In the genomic region with DNA sequence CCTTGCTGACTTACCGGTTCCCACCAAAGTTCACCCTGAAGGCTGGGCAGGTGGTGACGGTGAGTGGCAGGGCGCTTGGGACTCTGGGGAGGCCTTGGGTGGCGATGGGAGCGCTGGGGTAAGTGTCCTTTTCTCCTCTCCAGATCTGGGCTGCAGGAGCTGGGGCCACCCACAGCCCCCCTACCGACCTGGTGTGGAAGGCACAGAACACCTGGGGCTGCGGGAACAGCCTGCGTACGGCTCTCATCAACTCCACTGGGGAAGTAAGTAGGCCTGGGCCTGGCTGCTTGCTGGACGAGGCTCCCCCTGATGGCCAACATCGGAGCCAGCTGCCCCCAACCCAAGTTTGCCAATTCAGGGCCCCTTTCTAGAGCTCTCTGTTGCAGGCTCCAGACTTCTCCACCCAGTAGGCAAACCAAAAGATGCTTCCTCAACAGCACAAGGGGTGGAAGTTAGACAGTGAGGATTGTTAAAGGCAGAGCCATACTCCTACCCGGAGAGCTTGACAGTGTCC, we compare ENCODE assay signal across 15 cellular contexts. TPM values are rescaled to one million over a fixed set of nuclear protein-coding genes. Genes with fewer than 3 reads are reported as not detected.
DNase-seq lines count a peak whose midpoint lies in the region; ATAC-seq and TF ChIP-seq lines count a peak whose summit lies in the region.
"Had no signal": no experiment of that assay in that cellular context is flagged by ENCODE, and none has a peak within 500 bp of the region (broad histone marks: within the 10 kb centered on the region; RNA-seq: fewer than 3 reads in every experiment).

No MANE protein-coding gene starts in this region.

- H3K4me3 Mint-ChIP-seq in chondrocyte (ENCODE audit: unreplicated experiment) = no peak overlapping the region
- no peak overlapping the region for H3K4me3 Mint-ChIP-seq in neural crest cell
- H3K4me3 Mint-ChIP-seq in natural killer cell treated with Interleukin-12 subunit alpha and Interleukin-12 subunit beta and Interleukin-15 and Interleukin-18, amount 100 ng/mL, for 72 hours = no peak overlapping the region
- no peak overlapping the region for H3K4me3 Mint-ChIP-seq in activated CD4-positive, alpha-beta memory T cell treated with anti-CD3 and anti-CD28 coated beads, Interleukin-2, amount 10 ng/mL, durations not matched to agents 7 days and 5 days
- H3K4me3 Mint-ChIP-seq: naive thymus-derived CD8-positive, alpha-beta T cell; T-cell had no signal

- no peaks in the 10 kb centered on the region for H3K27me3 ChIP-seq in BJ (ENCODE audit: control insufficient read depth, insufficient read depth, low read length)
- H3K27me3 ChIP-seq: ascending aorta had no signal

- H3K36me3 ChIP-seq in BJ (ENCODE audit: control insufficient read depth, insufficient read depth, low read length) = peaks cover 73% of the 10 kb centered on the region

- CTCF ChIA-PET in BJ (lab: Yijun Ruan, JAX) = interaction anchor here (1.2 to 33.9 kb wide), 3 partner anchors 11 to 89 kb away, joined by 3 to 983 read pairs (median 6); no protein-coding TSS in a partner anchor
- CTCF ChIA-PET in activated CD4-positive, alpha-beta memory T cell treated with anti-CD3 and anti-CD28 coated beads, Interleukin-2, amount 10 ng/mL, durations not matched to agents 7 days and 5 days (lab: Charles Lee) = interaction anchor here (1.3 kb wide), 2 partner anchors 9 to 46 kb away, joined by 3 to 4 read pairs; no protein-coding TSS in a partner anchor

- TF ChIP-seq POLR2A in NB4 (IDR thresholded peaks at IDR 0.05; ENCODE audit: extremely low read depth, insufficient read length) = no peak

- H3K36me3 Mint-ChIP-seq in chondrocyte (ENCODE audit: low read depth) = peaks cover 46% of the 10 kb centered on the region
- no peaks in the 10 kb centered on the region for H3K36me3 Mint-ChIP-seq in neural crest cell (ENCODE audit: low read depth)
- no peaks in the 10 kb centered on the region for H3K36me3 Mint-ChIP-seq in natural killer cell treated with Interleukin-12 subunit alpha and Interleukin-12 subunit beta and Interleukin-15 and Interleukin-18, amount 100 ng/mL, for 72 hours
- H3K36me3 Mint-ChIP-seq in activated CD4-positive, alpha-beta memory T cell treated with anti-CD3 and anti-CD28 coated beads, Interleukin-2, amount 10 ng/mL, durations not matched to agents 7 days and 5 days (ENCODE audit: low read depth) = peaks cover 20% of the 10 kb centered on the region
- H3K36me3 Mint-ChIP-seq: naive thymus-derived CD8-positive, alpha-beta T cell had no signal

- H3K9me3 Mint-ChIP-seq in chondrocyte (ENCODE audit: low read depth) (no peaks in the 10 kb centered on the region), neural crest cell (no peaks in the 10 kb centered on the region)
- H3K9me3 Mint-ChIP-seq in natural killer cell treated with Interleukin-12 subunit alpha and Interleukin-12 subunit beta and Interleukin-15 and Interleukin-18, amount 100 ng/mL, for 72 hours = no peaks in the 10 kb centered on the region
- H3K9me3 Mint-ChIP-seq in activated CD4-positive, alpha-beta memory T cell treated with anti-CD3 and anti-CD28 coated beads, Interleukin-2, amount 10 ng/mL, durations not matched to agents 7 days and 5 days = no peaks in the 10 kb centered on the region
- H3K9me3 Mint-ChIP-seq: naive thymus-derived CD8-positive, alpha-beta T cell; T-cell had no signal

- H3K4me1 Mint-ChIP-seq in chondrocyte (ENCODE audit: low read depth) (peaks cover 33% of the 10 kb centered on the region), neural crest cell (peaks cover 11% of the 10 kb centered on the region)
- H3K4me1 Mint-ChIP-seq in natural killer cell treated with Interleukin-12 subunit alpha and Interleukin-12 subunit beta and Interleukin-15 and Interleukin-18, amount 100 ng/mL, for 72 hours (ENCODE audit: low read depth in 2 of 2) = no peaks in the 10 kb centered on the region
- no peaks in the 10 kb centered on the region for H3K4me1 Mint-ChIP-seq in activated CD4-positive, alpha-beta memory T cell treated with anti-CD3 and anti-CD28 coated beads, Interleukin-2, amount 10 ng/mL, durations not matched to agents 7 days and 5 days
- H3K4me1 Mint-ChIP-seq: naive thymus-derived CD8-positive, alpha-beta T cell; T-cell had no signal

- no peak overlapping the region for H3K27ac Mint-ChIP-seq in chondrocyte (ENCODE audit: unreplicated experiment)
- no peak overlapping the region for H3K27ac Mint-ChIP-seq in neural crest cell (ENCODE audit: unreplicated experiment)
- H3K27ac Mint-ChIP-seq in natural killer cell treated with Interleukin-12 subunit alpha and Interleukin-12 subunit beta and Interleukin-15 and Interleukin-18, amount 100 ng/mL, for 72 hours = no peak overlapping the region
- H3K27ac Mint-ChIP-seq in activated CD4-positive, alpha-beta memory T cell treated with anti-CD3 and anti-CD28 coated beads, Interleukin-2, amount 10 ng/mL, durations not matched to agents 7 days and 5 days = no peak overlapping the region
- H3K27ac Mint-ChIP-seq: T-cell had no signal

- no peaks in the 10 kb centered on the region for H3K27me3 Mint-ChIP-seq in chondrocyte (ENCODE audit: low read depth)
- H3K27me3 Mint-ChIP-seq in neural crest cell (ENCODE audit: low read depth) = no peaks in the 10 kb centered on the region
- peaks cover 0 to 2% of the 10 kb centered on the region in 2 donors for H3K27me3 Mint-ChIP-seq in natural killer cell treated with Interleukin-12 subunit alpha and Interleukin-12 subunit beta and Interleukin-15 and Interleukin-18, amount 100 ng/mL, for 72 hours
- H3K27me3 Mint-ChIP-seq in activated CD4-positive, alpha-beta memory T cell treated with anti-CD3 and anti-CD28 coated beads, Interleukin-2, amount 10 ng/mL, durations not matched to agents 7 days and 5 days = no peaks in the 10 kb centered on the region
- H3K27me3 Mint-ChIP-seq: T-cell had no signal

- H3K4me3 ChIP-seq in BJ (ENCODE audit: low read depth, low read length) (no peak overlapping the region), NB4 (ENCODE audit: low read depth, low read length) (no peak overlapping the region)
- H3K4me3 ChIP-seq: ascending aorta, lower lobe of right lung had no signal

- no peak for ATAC-seq in natural killer cell treated with Interleukin-12 subunit alpha and Interleukin-12 subunit beta and Interleukin-15 and Interleukin-18, amount 100 ng/mL, for 72 hours
- ATAC-seq: activated CD4-positive, CD25-positive, alpha-beta regulatory T cell treated with anti-CD3 and anti-CD28 coated beads, Interleukin-2, amount 50 U/mL, for 24 hours; lower lobe of right lung; naive thymus-derived CD8-positive, alpha-beta T cell; T-cell had no signal

- DNase-seq in BJ (ENCODE audit: low read depth) (no peak), NB4 (ENCODE audit: low read depth) (no peak), chondrocyte (ENCODE audit: low spot score) (no peak), neural crest cell (ENCODE audit: low read depth, low spot score) (no peak), T-helper 2 cell (no peak), AML-193 (lab: John Stamatoyannopoulos, UW) (no peak)
- no peak for DNase-seq in natural killer cell treated with Interleukin-12 subunit alpha and Interleukin-12 subunit beta and Interleukin-15 and Interleukin-18, amount 100 ng/mL, for 72 hours (ENCODE audit: low spot score)
- no peak for DNase-seq in activated CD4-positive, alpha-beta memory T cell treated with anti-CD3 and anti-CD28 coated beads, Interleukin-2, amount 10 ng/mL, durations not matched to agents 7 days and 5 days
- DNase-seq: lower lobe of right lung; naive thymus-derived CD8-positive, alpha-beta T cell; NCI-H526 treated with DMSO at 0.1 percent for 48 hours; stimulated activated CD4-positive, alpha-beta T cell treated with anti-CD3 and anti-CD28 coated beads, Interleukin-15, amount 100 ng/mL, for 24 hours; T-cell had no signal

- peak; percentile 27; the same call in 1 of the 2 replicates for TF ChIP-seq CTCF in BJ (IDR thresholded peaks at IDR 0.05; ENCODE audit: insufficient read depth, low read depth, low read length)
- peak; percentile 23 for TF ChIP-seq CTCF in NB4 (IDR thresholded peaks at IDR 0.05; ENCODE audit: low read depth, low read length)
- peak; percentile 39 for TF ChIP-seq CTCF in chondrocyte (IDR thresholded peaks at IDR 0.05)
- TF ChIP-seq CTCF in neural crest cell (conservative IDR thresholded peaks at IDR 0.05) = peak; percentile 24

- POLR2A ChIA-PET in BJ (lab: Charles Lee) = no interaction called here
- POLR2A ChIA-PET in activated CD4-positive, alpha-beta memory T cell treated with anti-CD3 and anti-CD28 coated beads, Interleukin-2, amount 10 ng/mL, durations not matched to agents 7 days and 5 days (lab: Charles Lee) = interaction anchor here (0.8 to 1.0 kb wide), 3 partner anchors 9 to 67 kb away, joined by 3 read pairs; no protein-coding TSS in a partner anchor

RNA-seq across cellular contexts. Expression of a gene that starts 16.4 kb away (rescaled TPM):
- polyA plus RNA-seq in BJ (2011; rRNA removed) = 0.49 and 0.77 TPM in 2 replicates
- 0.19 and 0.82 TPM in 2 replicates for polyA minus RNA-seq in BJ (2011; rRNA and poly(A)+ RNA removed)
- total RNA-seq in chondrocyte = 1.6 to 2.5 TPM (median 2.0 TPM) in 3 replicates
- total RNA-seq in neural crest cell = 1.3 and 2.1 TPM in 2 replicates
- total RNA-seq in natural killer cell treated with Interleukin-12 subunit alpha and Interleukin-12 subunit beta and Interleukin-15 and Interleukin-18, amount 100 ng/mL, for 72 hours = 10 to 100 TPM in 1 of 2 donors, 1 to 10 TPM in 1; 3.9 to 16.6 TPM
- total RNA-seq in activated CD4-positive, alpha-beta memory T cell treated with anti-CD3 and anti-CD28 coated beads, Interleukin-2, amount 10 ng/mL, durations not matched to agents 7 days and 5 days = 10 to 100 TPM; 20.8 to 21.5 TPM

RNA-seq across cellular contexts. Expression of a gene that starts 22.5 kb away (rescaled TPM):
- 537 and 840 TPM in 2 replicates for polyA plus RNA-seq in BJ (2011; rRNA removed)
- 412 and 437 TPM in 2 replicates for polyA minus RNA-seq in BJ (2011; rRNA and poly(A)+ RNA removed)
- total RNA-seq in chondrocyte (641 to 675 TPM (median 641 TPM) in 3 replicates), neural crest cell (51.0 and 51.7 TPM in 2 replicates)
- 10 to 100 TPM; 21.4 to 67.6 TPM for total RNA-seq in natural killer cell treated with Interleukin-12 subunit alpha and Interleukin-12 subunit beta and Interleukin-15 and Interleukin-18, amount 100 ng/mL, for 72 hours
- 100 to 1,000 TPM in 1 of 2 experiments, 10 to 100 TPM in 1; 93.6 to 101 TPM for total RNA-seq in activated CD4-positive, alpha-beta memory T cell treated with anti-CD3 and anti-CD28 coated beads, Interleukin-2, amount 10 ng/mL, durations not matched to agents 7 days and 5 days

RNA-seq across cellular contexts. Expression of a gene that starts 54.8 kb away (rescaled TPM):
- polyA plus RNA-seq in BJ (2011; rRNA removed) = 1.9 TPM in 2 replicates
- 1.8 and 2.4 TPM in 2 replicates for polyA minus RNA-seq in BJ (2011; rRNA and poly(A)+ RNA removed)
- total RNA-seq in chondrocyte (11.7 to 12.7 TPM (median 12.0 TPM) in 3 replicates), neural crest cell (114 and 120 TPM in 2 replicates)
- total RNA-seq in natural killer cell treated with Interleukin-12 subunit alpha and Interleukin-12 subunit beta and Interleukin-15 and Interleukin-18, amount 100 ng/mL, for 72 hours = under 1 TPM; 0.06 to 0.07 TPM
- total RNA-seq in activated CD4-positive, alpha-beta memory T cell treated with anti-CD3 and anti-CD28 coated beads, Interleukin-2, amount 10 ng/mL, durations not matched to agents 7 days and 5 days = under 1 TPM in 1 of 2 experiments, not detected in 1; 0.05 TPM
- polyA plus RNA-seq: naive thymus-derived CD8-positive, alpha-beta T cell had no signal

RNA-seq across cellular contexts. Expression of a gene that starts 56.9 kb away (rescaled TPM):
- 21.4 and 25.8 TPM in 2 replicates for polyA plus RNA-seq in BJ (2011; rRNA removed)
- 15.5 and 19.8 TPM in 2 replicates for polyA minus RNA-seq in BJ (2011; rRNA and poly(A)+ RNA removed)
- 13.4 to 17.5 TPM (median 17.2 TPM) in 3 replicates for total RNA-seq in chondrocyte
- total RNA-seq in neural crest cell = 19.1 and 22.7 TPM in 2 replicates
- total RNA-seq in natural killer cell treated with Interleukin-12 subunit alpha and Interleukin-12 subunit beta and Interleukin-15 and Interleukin-18, amount 100 ng/mL, for 72 hours = 10 to 100 TPM; 54.4 to 56.6 TPM
- total RNA-seq in activated CD4-positive, alpha-beta memory T cell treated with anti-CD3 and anti-CD28 coated beads, Interleukin-2, amount 10 ng/mL, durations not matched to agents 7 days and 5 days = 10 to 100 TPM; 27.7 to 36.3 TPM

Comparison
In these comparisons a context has a peak if more than half of its experiments do, and no peak if none do; other contexts are left out.
1. RNA of a gene that starts 54.8 kb away (total RNA-seq): 114 to 120 TPM in neural crest cell and 11.7 to 12.7 TPM in chondrocyte; 0.06 to 0.07 TPM in natural killer cell treated with Interleukin-12 subunit alpha and Interleukin-12 subunit beta and Interleukin-15 and Interleukin-18, amount 100 ng/mL, for 72 hours and 0.05 TPM in activated CD4-positive, alpha-beta memory T cell treated with anti-CD3 and anti-CD28 coated beads, Interleukin-2, amount 10 ng/mL, durations not matched to agents 7 days and 5 days; every median in the first group is over 10 times any median in the second.
2. Peak in every context shown above with its lines, with median percentiles within 50 percentile points of each other: CTCF ChIP-seq.